Comparison of ENCODE assay signal across 8 cellular contexts in the genomic region with DNA sequence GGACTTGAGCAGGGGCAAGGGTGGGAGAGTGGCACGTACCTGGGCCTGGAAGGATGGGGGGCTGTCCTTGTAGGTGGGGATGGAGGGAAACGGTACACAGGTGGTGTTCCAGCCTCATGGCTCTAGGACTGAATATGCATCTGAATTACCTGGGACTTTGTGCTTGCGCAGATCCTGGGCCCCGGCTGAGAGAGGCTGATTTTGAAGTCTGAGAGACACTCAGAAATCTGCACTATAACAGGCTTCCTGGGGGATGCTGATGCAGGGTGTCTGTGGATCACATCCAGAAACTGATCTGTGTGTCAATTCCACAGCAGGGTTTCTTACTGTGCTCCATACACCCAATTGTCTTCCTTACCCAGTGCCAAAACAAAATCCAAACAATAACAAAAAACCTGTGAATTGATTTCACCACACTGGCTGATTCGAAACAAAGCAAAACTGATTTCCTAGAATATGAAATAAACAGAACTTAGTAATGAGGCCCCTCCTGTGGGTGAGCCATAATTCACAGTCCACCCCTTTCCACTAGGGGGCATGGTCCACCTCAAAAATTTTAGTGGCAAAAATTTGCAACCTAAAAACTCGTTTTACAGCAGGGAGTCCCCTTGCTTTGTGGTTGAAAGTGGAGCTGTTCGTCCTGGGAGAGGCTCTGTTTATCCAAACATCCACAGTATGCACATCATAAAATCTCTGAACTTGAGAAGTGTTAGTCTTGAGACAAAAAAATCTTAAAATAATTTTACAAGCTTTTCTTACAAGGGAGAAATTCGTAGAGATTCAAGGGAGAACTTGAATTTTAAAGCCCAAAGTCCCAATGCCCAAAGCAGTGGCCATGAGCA. TPM values are rescaled to one million over a fixed set of nuclear protein-coding genes. Genes with fewer than 3 reads are reported as not detected.
DNase-seq lines count a peak whose midpoint lies in the region; ATAC-seq and TF ChIP-seq lines count a peak whose summit lies in the region.

No MANE protein-coding gene starts in this region.

- intact Hi-C loops in colonic mucosa (cut with DNase I), result loop anchor here (5.0 to 10.0 kb wide), 2 partner anchors 95 to 222 kb away; a partner anchor contains a TSS
- intact Hi-C loops in right lobe of liver (cut with DNase I), result no loop called here

- no peak overlapping the region for H3K9ac ChIP-seq in colonic mucosa (ENCODE audit: low read depth in 2 of 2, low read length in 2 of 2)

- no peaks in the 10 kb centered on the region for H3K9me3 ChIP-seq in colonic mucosa
- no peaks in the 10 kb centered on the region for H3K9me3 ChIP-seq in right lobe of liver

- H3K4me1 ChIP-seq in colonic mucosa (peaks cover 4% of the 10 kb centered on the region), right lobe of liver (peaks cover 0 to 3% (median 0%) of the 10 kb centered on the region in 4 donors)

- H3K27me3 ChIP-seq in colonic mucosa (no peaks in the 10 kb centered on the region), right lobe of liver (no peaks in the 10 kb centered on the region)

- no peak for TF ChIP-seq POLR2A in right lobe of liver (IDR thresholded peaks at IDR 0.05)

- peak; percentile 67 for TF ChIP-seq CTCF in colonic mucosa (IDR thresholded peaks at IDR 0.05)
- TF ChIP-seq CTCF in right lobe of liver (IDR thresholded peaks at IDR 0.05), result peak; percentile 76 to 84 (median 82)

- no peak overlapping the region for H3K27ac ChIP-seq in colonic mucosa
- H3K27ac ChIP-seq in right lobe of liver, result no peak overlapping the region

- ATAC-seq in right lobe of liver, result peak; percentile 74 to 87 (median 78)
- no peak for ATAC-seq in GM19395 (IDR thresholded peaks at IDR 0.05; ENCODE audit: unreplicated experiment)
- no peak for ATAC-seq in GM19467 (IDR thresholded peaks at IDR 0.05; ENCODE audit: unreplicated experiment)

- no peaks in the 10 kb centered on the region for H3K36me3 ChIP-seq in colonic mucosa
- no peaks in the 10 kb centered on the region for H3K36me3 ChIP-seq in right lobe of liver

- WGBS in right lobe of liver (ENCODE audit: insufficient coverage, low coverage, low lambda C conversion rate, missing lambda C conversion rate), result 45% methylated on average over 6 of the region's 8 CpGs

- DNase-seq in EL, result peak; percentile 51
- peak; percentile 58 for DNase-seq in LHCN-M2 (ENCODE audit: low read depth)
- peak; percentile 69 for DNase-seq in activated CD4-positive, alpha-beta T cell treated with anti-CD3 and anti-CD28 coated beads for 48 hours
- peak; percentile 53 for DNase-seq in colonic mucosa
- peak in 1 of 3 donors; percentile 62 for DNase-seq in right lobe of liver
- peak; percentile 4 to 43 for DNase-seq in stimulated activated CD8-positive, alpha-beta memory T cell treated with anti-CD3 and anti-CD28 coated beads, Interleukin-15, amount 100 ng/mL, for 4 hours (ENCODE audit: low read depth in 2 of 2)

- H3K4me3 ChIP-seq in colonic mucosa (no peak overlapping the region), right lobe of liver (no peak overlapping the region)

RNA-seq across cellular contexts. Expression of a gene that starts 32.0 kb away (rescaled TPM):
- total RNA-seq in LHCN-M2 (2014; rRNA removed), result 10.1 and 17.3 TPM in 2 replicates
- 5.7 TPM for polyA plus RNA-seq in LHCN-M2 (2012)
- total RNA-seq in colonic mucosa, result 10 to 100 TPM; 34.8 to 55.6 TPM
- total RNA-seq in right lobe of liver, result 10 to 100 TPM; 23.1 to 42.2 (median 27.5) TPM

Comparison
In these comparisons a context has a peak if more than half of its experiments do, and no peak if none do; other contexts are left out.
1. ATAC-seq: peak in right lobe of liver (4 of 4); none in GM19395 (single experiment) and GM19467 (single experiment).